1 cellular context compared by ENCODE assay signal in the genomic region with DNA sequence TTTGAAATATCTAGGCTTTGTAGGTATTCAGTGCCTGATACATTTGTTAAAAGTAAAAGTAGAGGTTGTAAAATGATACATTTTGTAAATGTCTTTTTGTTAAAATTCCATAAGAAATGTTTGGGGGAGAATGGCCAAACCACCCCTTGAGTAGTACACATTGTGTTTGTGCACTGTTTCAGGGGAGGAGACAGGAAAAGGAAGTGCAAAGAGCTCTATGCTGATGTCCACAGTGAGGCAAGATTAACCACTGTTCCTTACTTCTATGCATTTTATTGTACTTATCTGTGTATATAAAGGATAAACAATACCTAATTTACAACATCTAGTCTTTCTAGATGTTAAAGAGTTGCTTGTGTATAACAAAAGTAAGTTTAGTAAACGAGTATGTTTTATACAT.
A peak's percentile ranks its signal among the peaks of the same experiment; 100 is the strongest.
TF ChIP-seq lines count a peak whose summit lies in the region.

No MANE protein-coding gene starts in this region.

TF ChIP-seq in K562, 482 proteins besides CTCF, POLR2A, EP300 and RAD21:
- TF ChIP-seq SRSF7 (optimal IDR thresholded peaks at IDR 0.05; ENCODE audit: low read depth, low read length) (no peak), ZSCAN29 (IDR thresholded peaks at IDR 0.05) (no peak), SPI1 (IDR thresholded peaks at IDR 0.05; ENCODE audit: borderline replicate concordance, low read depth, low read length) (peak; percentile 50; the same call in 1 of the 2 replicates)
